25 cellular contexts compared by ENCODE assay signal in genomic region chr3:58708116-58708791, GRCh38. TPM values are rescaled to one million over a fixed set of nuclear protein-coding genes. Genes with fewer than 3 reads are reported as not detected.
DNase-seq lines count a peak whose midpoint lies in the region; ATAC-seq, FAIRE-seq and TF ChIP-seq lines count a peak whose summit lies in the region.
"Had no signal": no experiment of that assay in that cellular context is flagged by ENCODE, and none has a peak within 500 bp of the region (broad histone marks: within the 10 kb centered on the region; RNA-seq: fewer than 3 reads in every experiment).

No MANE protein-coding gene starts in this region.

- H3K4me1 ChIP-seq in liver (ENCODE audit: control insufficient read depth in 4 of 4, insufficient read depth in 4 of 4, low read length in 3 of 4) (peaks cover 0 to 15% (median 11%) of the 10 kb centered on the region in 4 donors), HepG2 (ENCODE audit: insufficient read depth, low read length) (no peaks in the 10 kb centered on the region), right lobe of liver (peaks cover 0 to 23% (median 8%) of the 10 kb centered on the region in 4 donors), small intestine (ENCODE audit: control insufficient read depth in 2 of 2, insufficient read depth in 1 of 2, low read depth in 1 of 2, low read length in 1 of 2) (peaks cover 3 to 4% of the 10 kb centered on the region in 2 donors)
- H3K4me1 ChIP-seq: A549, BE2C had no signal

- no peaks in the 10 kb centered on the region for H3K9me3 ChIP-seq in liver (ENCODE audit: control insufficient read depth in 4 of 4, low read length in 3 of 4)
- H3K9me3 ChIP-seq in HepG2 (ENCODE audit: low read length): no peaks in the 10 kb centered on the region
- no peaks in the 10 kb centered on the region for H3K9me3 ChIP-seq in right lobe of liver
- no peaks in the 10 kb centered on the region for H3K9me3 ChIP-seq in small intestine (ENCODE audit: control insufficient read depth, low read depth)
- H3K9me3 ChIP-seq: A549, BE2C had no signal

- H3K9me3 Mint-ChIP-seq in activated T-helper 2 cell treated with anti-CD3 and anti-CD28 coated beads, Interferon-gamma antibody, Interleukin-2, Interleukin-4, amounts not matched to agents 10 μg/mL and 5 μg/mL and 100 μg/mL, durations not matched to agents 14 hours and 24 hours and 36 hours: no peaks in the 10 kb centered on the region
- H3K9me3 Mint-ChIP-seq: CD4-positive, alpha-beta T cell had no signal

- TF ChIP-seq RAD21 in liver (IDR thresholded peaks at IDR 0.05): no peak
- no peak for TF ChIP-seq RAD21 in HepG2 (CRISPR knock-in tag; IDR thresholded peaks at IDR 0.05)

- intact Hi-C loops in HepG2 (cut with micrococcal nuclease; ENCODE audit: unreplicated experiment): no loop called here
- intact Hi-C loops in right lobe of liver (cut with DNase I): no loop called here
- intact Hi-C loops in activated T-helper 2 cell treated with anti-CD3 and anti-CD28 coated beads, Interferon-gamma antibody, Interleukin-2, Interleukin-4, amounts not matched to agents 10 μg/mL and 5 μg/mL and 100 μg/mL, durations not matched to agents 14 hours and 24 hours and 36 hours (cut with micrococcal nuclease): no loop called here

- H3K36me3 ChIP-seq in liver (ENCODE audit: control insufficient read depth in 4 of 4, insufficient read depth in 3 of 4, low read depth in 1 of 4, low read length in 3 of 4) (no peaks in the 10 kb centered on the region), HepG2 (replicated peaks in 1 of 2; ENCODE audit: control insufficient read depth in 1 of 2, insufficient read depth in 2 of 2, low read length in 2 of 2) (no peaks in the 10 kb centered on the region), right lobe of liver (no peaks in the 10 kb centered on the region), small intestine (ENCODE audit: control insufficient read depth in 2 of 2, insufficient read depth in 2 of 2, low read length in 2 of 2) (no peaks in the 10 kb centered on the region)
- H3K36me3 ChIP-seq: BE2C; BLaER1 treated with 17β-estradiol and CSF1 and Interleukin-3, amounts not matched to agents 10 nM and 100 nM had no signal

- H3K27me3 ChIP-seq in liver (ENCODE audit: control insufficient read depth in 4 of 4, insufficient read depth in 4 of 4, low read length in 3 of 4): no peaks in the 10 kb centered on the region
- no peaks in the 10 kb centered on the region for H3K27me3 ChIP-seq in HepG2 (ENCODE audit: control insufficient read depth in 1 of 2, insufficient read depth in 2 of 2, low read length in 2 of 2)
- H3K27me3 ChIP-seq in right lobe of liver: no peaks in the 10 kb centered on the region
- H3K27me3 ChIP-seq in small intestine (ENCODE audit: control insufficient read depth in 2 of 2, insufficient read depth in 2 of 2, low read length in 2 of 2): no peaks in the 10 kb centered on the region
- H3K27me3 ChIP-seq: BE2C; BLaER1 treated with 17β-estradiol and CSF1 and Interleukin-3, amounts not matched to agents 10 nM and 100 nM had no signal

- DNase-seq in HepG2 (ENCODE audit: low spot score) (no peak), right lobe of liver (peak in 1 of 3 donors; percentile 54), small intestine (peak; percentile 55)
- no peak for DNase-seq in activated T-helper 2 cell treated with anti-CD3 and anti-CD28 coated beads, Interferon-gamma antibody, Interleukin-2, Interleukin-4, amounts not matched to agents 10 μg/mL and 5 μg/mL and 100 μg/mL, durations not matched to agents 14 hours and 24 hours and 36 hours (ENCODE audit: low spot score)
- DNase-seq: 8988T; ACHN; AML-193; BE2C; CD4-positive, alpha-beta T cell; CD8-positive, alpha-beta memory T cell; DMS 273 treated with DMSO at 0.1 percent for 48 hours; DMS79; EL; GDM1; H9 had no signal

- no peak for FAIRE-seq in HepG2 (lab: Jason Lieb, UNC)
- no peak for FAIRE-seq in small intestine (lab: Jason Lieb, UNC)
- FAIRE-seq: A549, D721Med, GM12878, GM18507 had no signal

- H3K9ac ChIP-seq in liver (ENCODE audit: low read depth in 1 of 2, low read length in 2 of 2): no peak overlapping the region
- no peak overlapping the region for H3K9ac ChIP-seq in HepG2 (ENCODE audit: insufficient read depth, low read depth, low read length)
- H3K9ac ChIP-seq: BLaER1 treated with 17β-estradiol and CSF1 and Interleukin-3, amounts not matched to agents 10 nM and 100 nM had no signal

- no peak for TF ChIP-seq POLR2A in HepG2 (IDR thresholded peaks at IDR 0.05; ENCODE audit: insufficient read depth in 1 of 2, low read depth in 2 of 2, low read length in 2 of 2)
- TF ChIP-seq POLR2A in right lobe of liver (IDR thresholded peaks at IDR 0.05): no peak

- POLR2A ChIA-PET in HepG2 (lab: Yijun Ruan, JAX): no interaction called here

- no peak for ATAC-seq in HepG2
- ATAC-seq in right lobe of liver: peak; percentile 82 to 97 (median 87)
- no peak for ATAC-seq in GM18498 (IDR thresholded peaks at IDR 0.05; ENCODE audit: unreplicated experiment)
- ATAC-seq: A549, GM12878, GM23338, HCT116 had no signal

- 35% methylated on average over 3 of the region's 3 CpGs for WGBS in liver
- WGBS in HepG2 (ENCODE audit: low lambda C conversion rate): 2% methylated on average over 3 of the region's 3 CpGs
- WGBS in right lobe of liver (ENCODE audit: insufficient coverage, low coverage, low lambda C conversion rate, missing lambda C conversion rate): 40% methylated on average over 3 of the region's 3 CpGs
- 50 to 67% (median 57%) methylated on average over 3 of the region's 3 CpGs for WGBS in small intestine, 3 donors

- H2AFZ ChIP-seq in HepG2 (ENCODE audit: low read length): no peak overlapping the region
- H2AFZ ChIP-seq: GM23338 had no signal

- H3K4me3 ChIP-seq in liver (ENCODE audit: low read depth in 1 of 3, low read length in 3 of 3) (no peak overlapping the region), HepG2 (replicated peaks in 1 of 3; ENCODE audit: insufficient read depth in 1 of 3, low read depth in 2 of 3, low read length in 3 of 3) (no peak overlapping the region), right lobe of liver (no peak overlapping the region), small intestine (ENCODE audit: low read depth in 1 of 2, low read length in 2 of 2) (no peak overlapping the region)
- H3K4me3 ChIP-seq: A549; BLaER1 treated with 17β-estradiol and CSF1 and Interleukin-3, amounts not matched to agents 10 nM and 100 nM; GM12878; GM23338 had no signal

- CTCF ChIA-PET in HepG2 (lab: Yijun Ruan, JAX; ENCODE audit: low intra/inter-chr PET ratio, low total read pairs): no interaction called here

- no peak for TF ChIP-seq CTCF in liver (IDR thresholded peaks at IDR 0.05; ENCODE audit: low read depth, low read length, missing input control)
- no peak for TF ChIP-seq CTCF in HepG2 (CRISPR knock-in tag; IDR thresholded peaks at IDR 0.05)
- no peak for TF ChIP-seq CTCF in right lobe of liver (IDR thresholded peaks at IDR 0.05)

- H3K4me1 Mint-ChIP-seq in activated T-helper 2 cell treated with anti-CD3 and anti-CD28 coated beads, Interferon-gamma antibody, Interleukin-2, Interleukin-4, amounts not matched to agents 10 μg/mL and 5 μg/mL and 100 μg/mL, durations not matched to agents 14 hours and 24 hours and 36 hours (ENCODE audit: low read depth): no peaks in the 10 kb centered on the region
- H3K4me1 Mint-ChIP-seq: CD14-positive monocyte; CD8-positive, alpha-beta memory T cell; GM23338; H9 had no signal

- H3K27ac ChIP-seq in liver (ENCODE audit: low read depth in 1 of 2, low read length in 2 of 2) (no peak overlapping the region), HepG2 (ENCODE audit: extremely low read length, insufficient read depth, low read length) (no peak overlapping the region), right lobe of liver (peak overlapping the region; percentile 33 to 65 (median 57)), small intestine (ENCODE audit: low read depth in 1 of 2, low read length in 1 of 2) (no peak overlapping the region)
- H3K27ac ChIP-seq: A549; BLaER1 treated with 17β-estradiol and CSF1 and Interleukin-3, amounts not matched to agents 10 nM and 100 nM had no signal

- BruUV-seq in HepG2 (replicated peaks; lab: Mats Ljungman, UMichigan): no TSS peak

- in situ Hi-C loops in HepG2 (cut with HindIII; ENCODE audit: extremely low pct_ligation_motif_present, low pct_unique_long_range_greater_than_20kb): no loop called here

- H3K27me3 Mint-ChIP-seq in activated T-helper 2 cell treated with anti-CD3 and anti-CD28 coated beads, Interferon-gamma antibody, Interleukin-2, Interleukin-4, amounts not matched to agents 10 μg/mL and 5 μg/mL and 100 μg/mL, durations not matched to agents 14 hours and 24 hours and 36 hours (ENCODE audit: low read depth): peaks cover 3% of the 10 kb centered on the region
- H3K27me3 Mint-ChIP-seq: CD4-positive, alpha-beta T cell had no signal

- H3K36me3 Mint-ChIP-seq in activated T-helper 2 cell treated with anti-CD3 and anti-CD28 coated beads, Interferon-gamma antibody, Interleukin-2, Interleukin-4, amounts not matched to agents 10 μg/mL and 5 μg/mL and 100 μg/mL, durations not matched to agents 14 hours and 24 hours and 36 hours (ENCODE audit: low read depth): no peaks in the 10 kb centered on the region
- H3K36me3 Mint-ChIP-seq: CD14-positive monocyte; CD8-positive, alpha-beta memory T cell had no signal

- no peak overlapping the region for H3K4me3 Mint-ChIP-seq in activated T-helper 2 cell treated with anti-CD3 and anti-CD28 coated beads, Interferon-gamma antibody, Interleukin-2, Interleukin-4, amounts not matched to agents 10 μg/mL and 5 μg/mL and 100 μg/mL, durations not matched to agents 14 hours and 24 hours and 36 hours (ENCODE audit: low read depth)
- H3K4me3 Mint-ChIP-seq: CD14-positive monocyte; CD4-positive, alpha-beta T cell; CD8-positive, alpha-beta memory T cell; GM23338; H9 had no signal

- H3K27ac Mint-ChIP-seq in activated T-helper 2 cell treated with anti-CD3 and anti-CD28 coated beads, Interferon-gamma antibody, Interleukin-2, Interleukin-4, amounts not matched to agents 10 μg/mL and 5 μg/mL and 100 μg/mL, durations not matched to agents 14 hours and 24 hours and 36 hours: no peak overlapping the region
- H3K27ac Mint-ChIP-seq: CD14-positive monocyte; CD4-positive, alpha-beta T cell; CD8-positive, alpha-beta memory T cell; GM23338; H9 had no signal

- H3K4me2 ChIP-seq in HepG2 (ENCODE audit: low read depth, low read length): no peak overlapping the region
- H3K4me2 ChIP-seq: A549; BLaER1 treated with 17β-estradiol and CSF1 and Interleukin-3, amounts not matched to agents 10 nM and 100 nM; GM23338 had no signal

- H3K79me2 ChIP-seq in HepG2 (ENCODE audit: insufficient read depth, low read length): no peaks in the 10 kb centered on the region

- no peaks in the 10 kb centered on the region for H4K20me1 ChIP-seq in HepG2 (ENCODE audit: insufficient read depth, low read length)
- H4K20me1 ChIP-seq: BLaER1 treated with 17β-estradiol and CSF1 and Interleukin-3, amounts not matched to agents 10 nM and 100 nM had no signal

- TF ChIP-seq EP300 in HepG2 (IDR thresholded peaks at IDR 0.05; ENCODE audit: low read depth in 2 of 2, low read length in 2 of 2): no peak
- TF ChIP-seq EP300 in HepG2 (CRISPR knock-in tag; IDR thresholded peaks at IDR 0.05; ENCODE audit: borderline replicate concordance): no peak

RNA-seq across cellular contexts. Expression of gene FAM3D, which starts 41.7 kb away (rescaled TPM):
- not detected for total RNA-seq in liver
- under 1 TPM in 1 of 2 donors, not detected in 1; 0.09 TPM for polyA plus RNA-seq in liver
- not detected in 2 replicates for total RNA-seq in HepG2 (2016; rRNA removed; fragmentation: Illumina TruSeq; extraction: Trizol)
- total RNA-seq in HepG2 (2016; cell fraction: cytosol; rRNA removed; fragmentation: Illumina TruSeq; extraction: Trizol; ENCODE audit: low read depth): not detected in 2 replicates
- total RNA-seq in HepG2 (2016; cell fraction: insoluble cytoplasmic fraction; rRNA removed; fragmentation: Illumina TruSeq; extraction: Trizol): not detected in 2 replicates
- not detected in 2 replicates for total RNA-seq in HepG2 (2016; cell fraction: membrane; rRNA removed; fragmentation: Illumina TruSeq; extraction: Trizol)
- total RNA-seq in HepG2 (2016; cell fraction: nucleus; rRNA removed; fragmentation: Illumina TruSeq; extraction: Trizol): not detected in 2 replicates
- not detected in 2 replicates for polyA plus RNA-seq in HepG2 (2011; rRNA removed)
- not detected in 2 replicates for polyA plus RNA-seq in HepG2 (2011; cell fraction: cytosol; rRNA removed)
- not detected in 2 replicates for polyA plus RNA-seq in HepG2 (2011; cell fraction: nucleus; rRNA removed)
- polyA plus RNA-seq in HepG2 (2012): not detected in 2 replicates
- not detected in 2 replicates for polyA plus RNA-seq in HepG2 (2016; cell fraction: cytosol; fragmentation: Illumina TruSeq; extraction: Trizol; ENCODE audit: low read depth)
- not detected in 2 replicates for polyA plus RNA-seq in HepG2 (2016; cell fraction: insoluble cytoplasmic fraction; fragmentation: Illumina TruSeq; extraction: Trizol; ENCODE audit: low read depth)
- not detected in 2 replicates for polyA plus RNA-seq in HepG2 (2016; cell fraction: membrane; fragmentation: Illumina TruSeq; extraction: Trizol; ENCODE audit: low read depth)
- not detected in 2 replicates for polyA plus RNA-seq in HepG2 (2016; cell fraction: nucleus; fragmentation: Illumina TruSeq; extraction: Trizol; ENCODE audit: insufficient read depth, low read depth)
- not detected in 2 replicates for polyA minus RNA-seq in HepG2 (2011; rRNA and poly(A)+ RNA removed; ENCODE audit: low replicate concordance)
- not detected in 2 replicates for polyA minus RNA-seq in HepG2 (2011; cell fraction: cytosol; rRNA and poly(A)+ RNA removed)
- not detected in 2 replicates for polyA minus RNA-seq in HepG2 (2011; cell fraction: nucleus; rRNA and poly(A)+ RNA removed)
- total RNA-seq in right lobe of liver: not detected
- polyA plus RNA-seq in small intestine: 100 to 1,000 TPM; 168 to 190 (median 173) TPM
- not detected in 2 replicates for total RNA-seq in activated T-helper 2 cell treated with anti-CD3 and anti-CD28 coated beads, Interferon-gamma antibody, Interleukin-2, Interleukin-4, amounts not matched to agents 10 μg/mL and 5 μg/mL and 100 μg/mL, durations not matched to agents 14 hours and 24 hours and 36 hours
- total RNA-seq: CD4-positive, alpha-beta T cell; CD8-positive, alpha-beta memory T cell; GM12878; GM23338; H9 had no signal
- polyA plus RNA-seq: A549; CD8-positive, alpha-beta memory T cell had no signal

Comparison
In these comparisons a context has a peak if more than half of its experiments do, and no peak if none do; other contexts are left out.
1. H3K27ac ChIP-seq: peak in right lobe of liver (3 of 3); none in liver (0 of 2), HepG2 (single experiment) and small intestine (0 of 2).
2. ATAC-seq: peak in right lobe of liver (4 of 4); none in HepG2 (single experiment) and GM18498 (single experiment).